In the genomic region with DNA sequence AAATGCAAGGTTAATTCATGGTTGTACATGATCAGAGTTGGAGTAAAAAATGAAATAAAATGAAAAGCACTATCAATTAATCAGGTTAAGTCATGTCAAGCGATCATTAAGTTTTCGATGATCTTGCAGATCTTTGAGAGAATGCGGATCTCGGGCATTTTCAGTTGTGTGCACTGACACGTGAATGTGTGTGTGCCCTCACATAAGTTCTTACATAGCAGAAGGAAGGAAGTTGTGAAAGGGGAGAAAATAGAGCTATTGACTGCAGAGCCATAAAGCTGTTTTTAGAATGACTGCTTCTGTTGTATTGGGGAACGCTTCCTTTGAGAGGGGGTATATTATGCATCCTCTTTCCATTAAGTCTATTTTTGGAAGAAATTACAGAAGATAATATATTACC, we compare ENCODE assay signal across 10 cellular contexts.
DNase-seq lines count a peak whose midpoint lies in the region; ATAC-seq and TF ChIP-seq lines count a peak whose summit lies in the region.
"Had no signal": no experiment of that assay in that cellular context is flagged by ENCODE, and none has a peak within 500 bp of the region (broad histone marks: within the 10 kb centered on the region; RNA-seq: fewer than 3 reads in every experiment).

No MANE protein-coding gene starts in this region.

- TF ChIP-seq CTCF in endothelial cell (IDR thresholded peaks at IDR 0.05; ENCODE audit: unreplicated experiment) (no peak), osteocyte (IDR thresholded peaks at IDR 0.05) (no peak)

- peaks cover 7% of the 10 kb centered on the region for H3K36me3 Mint-ChIP-seq in endothelial cell (ENCODE audit: low read depth, unreplicated experiment)
- peaks cover 17% of the 10 kb centered on the region for H3K36me3 Mint-ChIP-seq in osteocyte (ENCODE audit: unreplicated experiment)

- POLR2A ChIA-PET in HEK293T (lab: Yijun Ruan, JAX): no interaction called here

- H3K4me1 Mint-ChIP-seq in endothelial cell (ENCODE audit: unreplicated experiment) (peaks cover 52% of the 10 kb centered on the region), osteocyte (ENCODE audit: unreplicated experiment) (peaks cover 59% of the 10 kb centered on the region)

- DNase-seq in GF-D8 (lab: John Stamatoyannopoulos, UW) (peak; percentile 95), NAMALWA (ENCODE audit: low spot score) (peak; percentile 18), endothelial cell (ENCODE audit: low spot score) (no peak), osteocyte (ENCODE audit: extremely low spot score, unreplicated experiment) (no peak), HEK293T (ENCODE audit: extremely low spot score) (no peak), NCI-H146 (lab: John Stamatoyannopoulos, UW) (no peak), AG20443 (ENCODE audit: low spot score) (no peak)
- DNase-seq: activated CD4-positive, alpha-beta T cell treated with anti-CD3 and anti-CD28 coated beads, Interleukin-2, amount 50 U/mL, for 4 hours; upper lobe of left lung had no signal

- H3K4me3 Mint-ChIP-seq in endothelial cell (ENCODE audit: unreplicated experiment) (no peak overlapping the region), osteocyte (ENCODE audit: unreplicated experiment) (no peak overlapping the region)

- ATAC-seq in GM19455 (IDR thresholded peaks at IDR 0.05; ENCODE audit: unreplicated experiment): no peak

- H3K9me3 Mint-ChIP-seq in endothelial cell (ENCODE audit: unreplicated experiment): no peaks in the 10 kb centered on the region
- H3K9me3 Mint-ChIP-seq in osteocyte (ENCODE audit: unreplicated experiment): no peaks in the 10 kb centered on the region

- H3K27me3 Mint-ChIP-seq in endothelial cell (ENCODE audit: unreplicated experiment) (peaks cover 2% of the 10 kb centered on the region), osteocyte (ENCODE audit: unreplicated experiment) (no peaks in the 10 kb centered on the region)

- H3K27ac Mint-ChIP-seq in endothelial cell (ENCODE audit: unreplicated experiment) (peak overlapping the region; percentile 3), osteocyte (ENCODE audit: unreplicated experiment) (peak overlapping the region; percentile 19)

- CTCF ChIA-PET in HEK293T (lab: Yijun Ruan, JAX): interaction anchor here (0.7 to 1.2 kb wide), 2 partner anchors 10 to 20 kb away, joined by 3 read pairs; no protein-coding TSS in a partner anchor

TF ChIP-seq in HEK293T, 16 proteins besides CTCF, POLR2A, EP300 and RAD21:
- TF ChIP-seq CTBP1 (IDR thresholded peaks at IDR 0.05; ENCODE audit: borderline replicate concordance) (no peak), LEF1 (IDR thresholded peaks at IDR 0.05; ENCODE audit: borderline replicate concordance) (no peak), ARNT (IDR thresholded peaks at IDR 0.05) (no peak), FOXM1 (IDR thresholded peaks at IDR 0.05; ENCODE audit: borderline replicate concordance) (no peak), TARDBP (IDR thresholded peaks at IDR 0.05) (no peak), HDGF (IDR thresholded peaks at IDR 0.05; ENCODE audit: borderline replicate concordance) (no peak), ZNF384 (IDR thresholded peaks at IDR 0.05) (no peak), NFRKB (IDR thresholded peaks at IDR 0.05) (no peak)
- TF ChIP-seq, protein P1, sequence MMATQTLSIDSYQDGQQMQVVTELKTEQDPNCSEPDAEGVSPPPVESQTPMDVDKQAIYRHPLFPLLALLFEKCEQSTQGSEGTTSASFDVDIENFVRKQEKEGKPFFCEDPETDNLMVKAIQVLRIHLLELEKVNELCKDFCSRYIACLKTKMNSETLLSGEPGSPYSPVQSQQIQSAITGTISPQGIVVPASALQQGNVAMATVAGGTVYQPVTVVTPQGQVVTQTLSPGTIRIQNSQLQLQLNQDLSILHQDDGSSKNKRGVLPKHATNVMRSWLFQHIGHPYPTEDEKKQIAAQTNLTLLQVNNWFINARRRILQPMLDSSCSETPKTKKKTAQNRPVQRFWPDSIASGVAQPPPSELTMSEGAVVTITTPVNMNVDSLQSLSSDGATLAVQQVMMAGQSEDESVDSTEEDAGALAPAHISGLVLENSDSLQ (IDR thresholded peaks at IDR 0.05): no peak

Comparison
In these comparisons a context has a peak if more than half of its experiments do, and no peak if none do; other contexts are left out.
1. DNase-seq: peak in GF-D8 (single experiment) and NAMALWA (single experiment); none in endothelial cell (single experiment), osteocyte (single experiment), HEK293T (single experiment), NCI-H146 (single experiment) and AG20443 (single experiment).